Comparison of ENCODE assay signal across 6 cellular contexts in genomic region chr16:90053902-90054301, GRCh38. TPM values are rescaled to one million over a fixed set of nuclear protein-coding genes. Genes with fewer than 3 reads are reported as not detected.
"Had no signal": no experiment of that assay in that cellular context is flagged by ENCODE, and none has a peak within 500 bp of the region (broad histone marks: within the 10 kb centered on the region; RNA-seq: fewer than 3 reads in every experiment).

No MANE protein-coding gene starts in this region.

RNA-seq across cellular contexts. Expression of gene PRDM7, which starts 23.2 kb away (rescaled TPM):
- total RNA-seq: OCI-LY7, PC-9, Peyer's patch, Right ventricle myocardium inferior, RPMI7951, SJCRH30 had no signal
